9 cellular contexts compared by ENCODE assay signal in the genomic region with DNA sequence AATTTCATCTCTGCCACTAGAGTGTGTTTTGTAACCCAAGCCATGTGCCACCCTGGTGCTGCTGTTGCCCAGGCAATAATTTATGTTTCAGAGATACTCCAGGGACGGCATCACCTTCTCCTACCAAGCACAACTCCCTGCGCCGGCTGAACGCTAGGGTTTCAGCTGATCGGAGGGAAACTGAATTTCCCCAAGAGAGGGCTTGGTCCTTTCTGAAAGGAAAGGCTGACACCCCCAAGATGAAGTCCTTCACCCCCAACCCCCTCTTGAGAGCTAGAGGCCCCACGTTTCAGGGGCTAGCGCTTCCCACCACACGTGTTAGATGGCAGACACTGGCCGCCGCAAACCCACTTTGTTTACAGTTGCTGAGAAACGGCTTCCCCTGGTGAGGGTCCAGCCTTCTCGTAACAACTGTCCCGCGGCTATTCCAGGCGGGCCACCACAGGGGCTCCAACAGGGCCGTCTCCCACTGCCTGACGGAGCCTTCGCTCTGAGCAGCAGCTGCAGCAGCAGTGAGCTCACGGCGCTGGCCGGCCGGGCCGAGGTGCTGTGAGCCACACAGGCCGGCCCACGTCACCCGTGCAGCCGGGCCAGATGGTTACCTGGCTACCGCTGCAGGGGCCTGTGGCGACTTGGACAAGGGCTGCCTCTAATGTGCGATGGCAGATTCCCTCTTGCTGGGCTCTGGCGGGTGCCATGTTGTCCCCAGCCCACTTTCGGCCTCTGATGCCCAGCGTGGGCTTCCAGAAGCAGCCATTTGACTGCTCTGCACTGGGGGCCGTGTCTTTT.
DNase-seq lines count a peak whose midpoint lies in the region; ATAC-seq and TF ChIP-seq lines count a peak whose summit lies in the region.
"Had no signal": no experiment of that assay in that cellular context is flagged by ENCODE, and none has a peak within 500 bp of the region (broad histone marks: within the 10 kb centered on the region; RNA-seq: fewer than 3 reads in every experiment).

No MANE protein-coding gene starts in this region.

- intact Hi-C loops in Right ventricle myocardium inferior (cut with DNase I) = no loop called here
- intact Hi-C loops in cardiac septum (cut with DNase I) = no loop called here
- intact Hi-C loops in lower lobe of right lung (cut with DNase I) = no loop called here

- H3K36me3 ChIP-seq in lower lobe of right lung = peaks cover 25% of the 10 kb centered on the region

- DNase-seq in Right ventricle myocardium inferior (ENCODE audit: missing footprints) = no peak
- no peak for DNase-seq in cardiac septum (ENCODE audit: low spot score)
- peak in 4 of 61 donors; percentile 13 to 23 (median 18) for DNase-seq in caudate nucleus (lab: John Stamatoyannopoulos, UW)
- no peak for DNase-seq in lower lobe of right lung
- DNase-seq in DMS53 treated with DMSO at 0.1 percent for 48 hours (lab: John Stamatoyannopoulos, UW; ENCODE audit: unreplicated experiment) = no peak
- no peak for DNase-seq in HEK293T (ENCODE audit: extremely low spot score)
- DNase-seq: activated T-cell treated with anti-CD3 and anti-CD28 coated beads, Interleukin-2, amount 50 U/mL, for 24 hours had no signal

- no peaks in the 10 kb centered on the region for H3K4me1 ChIP-seq in lower lobe of right lung

- TF ChIP-seq CTCF in lower lobe of right lung (IDR thresholded peaks at IDR 0.05) = no peak

- H3K27me3 ChIP-seq in lower lobe of right lung (ENCODE audit: low read depth) = peaks cover 21% of the 10 kb centered on the region

- ATAC-seq in Right ventricle myocardium inferior (peak; percentile 49), lower lobe of right lung (peak; percentile 33 to 38), HG02759 (IDR thresholded peaks at IDR 0.05; ENCODE audit: unreplicated experiment) (no peak), HG02938 (IDR thresholded peaks at IDR 0.05; ENCODE audit: unreplicated experiment) (no peak)

- CTCF ChIA-PET in HEK293T (lab: Yijun Ruan, JAX) = no interaction called here

- POLR2A ChIA-PET in HEK293T (lab: Yijun Ruan, JAX) = no interaction called here

- no peaks in the 10 kb centered on the region for H3K9me3 ChIP-seq in lower lobe of right lung

- H3K27ac ChIP-seq in caudate nucleus (ENCODE audit: low read depth, low read length) (peak overlapping the region; percentile 78), lower lobe of right lung (no peak overlapping the region)

- no peak overlapping the region for H3K4me3 ChIP-seq in lower lobe of right lung

TF ChIP-seq in HEK293T, 16 proteins besides CTCF, POLR2A, EP300 and RAD21:
- TF ChIP-seq L3MBTL2 (conservative IDR thresholded peaks at IDR 0.05) (no peak), ZNF384 (IDR thresholded peaks at IDR 0.05) (no peak), ELF4 (IDR thresholded peaks at IDR 0.05) (no peak), ARNT (IDR thresholded peaks at IDR 0.05) (no peak), CTBP1 (IDR thresholded peaks at IDR 0.05; ENCODE audit: borderline replicate concordance) (no peak), TARDBP (IDR thresholded peaks at IDR 0.05) (no peak), FOXA1 (IDR thresholded peaks at IDR 0.05) (no peak), FOXM1 (IDR thresholded peaks at IDR 0.05; ENCODE audit: borderline replicate concordance) (no peak), SP1 (IDR thresholded peaks at IDR 0.05) (no peak), LEF1 (IDR thresholded peaks at IDR 0.05; ENCODE audit: borderline replicate concordance) (no peak), NFRKB (IDR thresholded peaks at IDR 0.05) (no peak), FOXK2 (IDR thresholded peaks at IDR 0.05) (no peak), BHLHE40 (IDR thresholded peaks at IDR 0.05; ENCODE audit: borderline replicate concordance) (no peak), SUZ12 (IDR thresholded peaks at IDR 0.05) (no peak), HDGF (IDR thresholded peaks at IDR 0.05; ENCODE audit: borderline replicate concordance) (no peak)
- TF ChIP-seq, protein P1, sequence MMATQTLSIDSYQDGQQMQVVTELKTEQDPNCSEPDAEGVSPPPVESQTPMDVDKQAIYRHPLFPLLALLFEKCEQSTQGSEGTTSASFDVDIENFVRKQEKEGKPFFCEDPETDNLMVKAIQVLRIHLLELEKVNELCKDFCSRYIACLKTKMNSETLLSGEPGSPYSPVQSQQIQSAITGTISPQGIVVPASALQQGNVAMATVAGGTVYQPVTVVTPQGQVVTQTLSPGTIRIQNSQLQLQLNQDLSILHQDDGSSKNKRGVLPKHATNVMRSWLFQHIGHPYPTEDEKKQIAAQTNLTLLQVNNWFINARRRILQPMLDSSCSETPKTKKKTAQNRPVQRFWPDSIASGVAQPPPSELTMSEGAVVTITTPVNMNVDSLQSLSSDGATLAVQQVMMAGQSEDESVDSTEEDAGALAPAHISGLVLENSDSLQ (IDR thresholded peaks at IDR 0.05) = no peak

Comparison
In these comparisons a context has a peak if more than half of its experiments do, and no peak if none do; other contexts are left out.
1. ATAC-seq: peak in Right ventricle myocardium inferior (single experiment) and lower lobe of right lung (2 of 2); none in HG02759 (single experiment) and HG02938 (single experiment).